ENCODE assay signal across 35 cellular contexts in genomic region chr10:117275121-117275520, GRCh38. TPM values are rescaled to one million over a fixed set of nuclear protein-coding genes. Genes with fewer than 3 reads are reported as not detected.
"Had no signal": no experiment of that assay in that cellular context is flagged by ENCODE, and none has a peak within 500 bp of the region (broad histone marks: within the 10 kb centered on the region; RNA-seq: fewer than 3 reads in every experiment).

No MANE protein-coding gene starts in this region.

- H3K36me3 ChIP-seq: ascending aorta, cardiac muscle cell, WERI-Rb-1 had no signal

- H3K27ac ChIP-seq: ascending aorta, cardiac muscle cell, WERI-Rb-1 had no signal

- DNase-seq: activated CD4-positive, alpha-beta memory T cell treated with anti-CD3 and anti-CD28 coated beads, Interleukin-2, amount 10 ng/mL, durations not matched to agents 7 days and 5 days; activated CD4-positive, alpha-beta T cell treated with anti-CD3 and anti-CD28 coated beads for 1 hour; activated CD4-positive, alpha-beta T cell treated with anti-CD3 and anti-CD28 coated beads for 36 hours; activated CD4-positive, alpha-beta T cell treated with anti-CD3 and anti-CD28 coated beads for 48 hours; activated CD4-positive, alpha-beta T cell treated with anti-CD3 and anti-CD28 coated beads, Interleukin-2, amount 10 ng/mL, durations not matched to agents 7 days and 5 days; activated CD4-positive, alpha-beta T cell treated with anti-CD3 and anti-CD28 coated beads, Interleukin-2, amount 50 U/mL, for 48 hours; activated CD4-positive, CD25-positive, alpha-beta regulatory T cell; activated CD8-positive, alpha-beta memory T cell treated with anti-CD3 and anti-CD28 coated beads for 24 hours; activated CD8-positive, alpha-beta memory T cell treated with anti-CD3 and anti-CD28 coated beads, Interleukin-2, amount 10 ng/mL, durations not matched to agents 7 days and 5 days; activated CD8-positive, alpha-beta memory T cell treated with anti-CD3 and anti-CD28 coated beads, Interleukin-2, amount 50 U/mL, for 48 hours; activated CD8-positive, alpha-beta T cell treated with anti-CD3 and anti-CD28 coated beads, Interleukin-2, amount 10 ng/mL, durations not matched to agents 7 days and 5 days; activated effector memory CD4-positive, alpha-beta T cell treated with Interleukin-2 at 50 U/mL for 16 hours; activated gamma-delta T cell; activated naive CD4-positive, alpha-beta T cell treated with anti-CD3 and anti-CD28 coated beads, Interleukin-2, amount 10 ng/mL, durations not matched to agents 7 days and 5 days; activated naive CD4-positive, alpha-beta T cell treated with Interleukin-2 at 50 U/mL for 16 hours; activated naive CD8-positive, alpha-beta T cell treated with anti-CD3 and anti-CD28 coated beads, Interleukin-2, amount 10 ng/mL, durations not matched to agents 7 days and 5 days; activated naive CD8-positive, alpha-beta T cell treated with anti-CD3 and anti-CD28 coated beads, Interleukin-2, amount 50 U/mL, for 24 hours; activated T-cell treated with anti-CD3 and anti-CD28 coated beads, Interleukin-2, amount 50 U/mL, for 24 hours; activated T-cell treated with anti-CD3 and anti-CD28 coated beads, Interleukin-2, amount 50 U/mL, for 48 hours; amygdala; anterior cingulate cortex; caudate nucleus; cerebellar nuclear complex; T-helper 1 cell; T-helper 2 cell; T-helper 9 cell; WERI-Rb-1 had no signal

- H3K27me3 ChIP-seq: ascending aorta, cardiac muscle cell had no signal

- H3K9me3 ChIP-seq: ascending aorta had no signal

- H3K4me1 ChIP-seq: ascending aorta had no signal

- ATAC-seq: activated CD4-positive, alpha-beta T cell treated with anti-CD3 and anti-CD28 coated beads for 36 hours; activated CD4-positive, CD25-positive, alpha-beta regulatory T cell treated with anti-CD3 and anti-CD28 coated beads, Interleukin-2, amount 50 U/mL, for 24 hours; activated CD8-positive, alpha-beta memory T cell treated with anti-CD3 and anti-CD28 coated beads, Interleukin-2, amount 10 ng/mL, durations not matched to agents 7 days and 5 days; activated CD8-positive, alpha-beta T cell treated with anti-CD3 and anti-CD28 coated beads, Interleukin-2, amount 10 ng/mL, durations not matched to agents 7 days and 5 days; activated naive CD8-positive, alpha-beta T cell treated with anti-CD3 and anti-CD28 coated beads, Interleukin-2, amount 50 U/mL, for 24 hours; WTC11 had no signal

- H3K4me3 ChIP-seq: ascending aorta, cardiac muscle cell had no signal

- FAIRE-seq: bronchial epithelial cell, TTC549 had no signal

RNA-seq across cellular contexts. Expression of gene SLC18A2, which starts 34.2 kb away (rescaled TPM):
- total RNA-seq: activated CD4-positive, alpha-beta memory T cell treated with anti-CD3 and anti-CD28 coated beads, Interleukin-2, amount 10 ng/mL, durations not matched to agents 7 days and 5 days; activated CD4-positive, alpha-beta T cell treated with anti-CD3 and anti-CD28 coated beads, Interleukin-2, amount 10 ng/mL, durations not matched to agents 7 days and 5 days; activated CD8-positive, alpha-beta memory T cell treated with anti-CD3 and anti-CD28 coated beads, Interleukin-2, amount 10 ng/mL, durations not matched to agents 7 days and 5 days; activated CD8-positive, alpha-beta T cell treated with anti-CD3 and anti-CD28 coated beads, Interleukin-2, amount 10 ng/mL, durations not matched to agents 7 days and 5 days; activated T-helper 2 cell treated with anti-CD3 and anti-CD28 coated beads, Interferon-gamma antibody, Interleukin-2, Interleukin-4, amounts not matched to agents 10 μg/mL and 5 μg/mL and 100 μg/mL, durations not matched to agents 14 hours and 24 hours and 36 hours; ascending aorta; bronchial epithelial cell; chondrocyte had no signal
